In genomic region chr1:93021539-93022134, GRCh38 we compare ENCODE assay signal across 8 cellular contexts. TPM values are rescaled to one million over a fixed set of nuclear protein-coding genes. Genes with fewer than 3 reads are reported as not detected.
DNase-seq lines count a peak whose midpoint lies in the region; ATAC-seq, FAIRE-seq and TF ChIP-seq lines count a peak whose summit lies in the region.

No MANE protein-coding gene starts in this region.

- DNase-seq in Calu3 (no peak), GM19239 (ENCODE audit: insufficient read length, low spot score) (no peak), IMR-90 (peak; percentile 61), RCC 7860 (ENCODE audit: low spot score) (peak; percentile 43), endodermal cell (no peak), OCI-M2 (lab: John Stamatoyannopoulos, UW; ENCODE audit: unreplicated experiment) (no peak)

- no peak overlapping the region for H2BK20ac ChIP-seq in IMR-90 (ENCODE audit: low read depth, low read length)

- H3K27ac ChIP-seq in IMR-90 (ENCODE audit: insufficient read depth, low read length) (no peak overlapping the region), endodermal cell (ENCODE audit: low read depth, low read length) (no peak overlapping the region)

- ATAC-seq in IMR-90 (ENCODE audit: low read depth), result peak; percentile 86
- ATAC-seq in GM21447 (IDR thresholded peaks at IDR 0.05; ENCODE audit: unreplicated experiment), result no peak

- no peak overlapping the region for H3K56ac ChIP-seq in IMR-90 (ENCODE audit: extremely low read depth, insufficient read depth, low read length)

- peaks cover under 1% of the 10 kb centered on the region; the same call in 1 of the 2 replicates for H3K4me1 ChIP-seq in IMR-90 (ENCODE audit: control insufficient read depth, insufficient read depth, low read length)
- H3K4me1 ChIP-seq in endodermal cell (ENCODE audit: control insufficient read depth, insufficient read depth, low read length), result no peaks in the 10 kb centered on the region

- no peak overlapping the region for H3K4me2 ChIP-seq in IMR-90 (ENCODE audit: low read depth, low read length)

- H3K36me3 ChIP-seq in IMR-90 (ENCODE audit: control insufficient read depth, insufficient read depth, low read length) (no peaks in the 10 kb centered on the region), endodermal cell (ENCODE audit: control insufficient read depth, insufficient read depth, low read length) (no peaks in the 10 kb centered on the region)

- H3K14ac ChIP-seq in IMR-90 (replicated peaks; ENCODE audit: low read depth, low read length), result no peak overlapping the region

- dilution Hi-C loops in IMR-90 (cut with HindIII; ENCODE audit: low sequenced_read_pairs, unreplicated experiment), result no loop called here

- no peak overlapping the region for H2AK9ac ChIP-seq in IMR-90 (replicated peaks; ENCODE audit: low read depth, low read length, poor library complexity)

- H4K20me1 ChIP-seq in IMR-90 (ENCODE audit: insufficient read depth, low read length), result no peaks in the 10 kb centered on the region

- H3K9me1 ChIP-seq in IMR-90 (ENCODE audit: insufficient read depth, low read length), result peaks cover 1% of the 10 kb centered on the region

- CTCF ChIA-PET in Calu3 (lab: Charles Lee), result interaction anchor here (0.6 kb wide), 1 partner anchor 156 kb away, joined by 10 read pairs; no protein-coding TSS in a partner anchor
- CTCF ChIA-PET in IMR-90 (lab: Yijun Ruan, JAX), result interaction anchor here (0.6 to 1.0 kb wide), 2 partner anchors 13 to 41 kb away, joined by 4 to 5 read pairs; no protein-coding TSS in a partner anchor

- H3K9me3 ChIP-seq in IMR-90 (ENCODE audit: control insufficient read depth, insufficient read depth, low read length) (no peaks in the 10 kb centered on the region), endodermal cell (ENCODE audit: control insufficient read depth, low read length) (no peaks in the 10 kb centered on the region)

- H2AK5ac ChIP-seq in IMR-90 (ENCODE audit: low read depth, low read length), result no peak overlapping the region

- in situ Hi-C loops in IMR-90 (cut with MboI; ENCODE audit: low sequenced_read_pairs), result loop anchor here (25.0 kb wide), 1 partner anchor 841 kb away; no protein-coding TSS in a partner anchor

- H2BK120ac ChIP-seq in IMR-90 (ENCODE audit: low read depth, low read length), result no peak overlapping the region

- POLR2A ChIA-PET in IMR-90 (lab: Charles Lee; ENCODE audit: unreplicated experiment), result no interaction called here

- no peak overlapping the region for H3K4ac ChIP-seq in IMR-90 (ENCODE audit: low read depth, low read length)

- H3K27ac Mint-ChIP-seq in Calu3 (ENCODE audit: unreplicated experiment) (no peak overlapping the region), endodermal cell (no peak overlapping the region), nephron (no peak overlapping the region)

- no peak overlapping the region for H3K4me3 ChIP-seq in IMR-90 (ENCODE audit: insufficient read depth, low read depth, low read length)
- H3K4me3 ChIP-seq in endodermal cell (ENCODE audit: low read length), result no peak overlapping the region

- peak; percentile 67 for TF ChIP-seq RAD21 in IMR-90 (IDR thresholded peaks at IDR 0.05; ENCODE audit: low read length)

- H4K91ac ChIP-seq in IMR-90 (ENCODE audit: insufficient read depth, low read depth, low read length), result no peak overlapping the region

- no peak overlapping the region for H2BK15ac ChIP-seq in IMR-90 (ENCODE audit: low read depth, low read length)

- H2BK5ac ChIP-seq in IMR-90 (ENCODE audit: low read depth, low read length, poor library complexity, severe bottlenecking), result no peak overlapping the region

- H2AFZ ChIP-seq in IMR-90 (replicated peaks; ENCODE audit: low read length, poor library complexity), result no peak overlapping the region

- TF ChIP-seq CTCF in Calu3 (IDR thresholded peaks at IDR 0.05; ENCODE audit: unreplicated experiment) (peak; percentile 67), IMR-90 (conservative IDR thresholded peaks at IDR 0.05; ENCODE audit: low read depth, low read length) (peak; percentile 73), endodermal cell (conservative IDR thresholded peaks at IDR 0.05) (peak; percentile 90), nephron (IDR thresholded peaks at IDR 0.05; ENCODE audit: unreplicated experiment in 3 of 3) (peak; percentile 48 to 71 (median 71))

- H3K4me1 Mint-ChIP-seq in Calu3 (ENCODE audit: low read depth, unreplicated experiment), result peaks cover 5% of the 10 kb centered on the region
- H3K4me1 Mint-ChIP-seq in endodermal cell, result peaks cover 3% of the 10 kb centered on the region
- no peaks in the 10 kb centered on the region for H3K4me1 Mint-ChIP-seq in nephron

- no peak overlapping the region for H4K5ac ChIP-seq in IMR-90 (ENCODE audit: low read depth, low read length)

- peaks cover 28% of the 10 kb centered on the region for H3K27me3 ChIP-seq in IMR-90 (ENCODE audit: control insufficient read depth, insufficient read depth, low read length)
- no peaks in the 10 kb centered on the region for H3K27me3 ChIP-seq in endodermal cell (ENCODE audit: control insufficient read depth, insufficient read depth, low read length, poor library complexity, severe bottlenecking)

- no CpG with 5 or more reads among the region's 4 CpGs for WGBS in IMR-90 (ENCODE audit: extremely low coverage in 2 of 2, insufficient read length in 1 of 2), 2 experiments
- 13 to 18% methylated on average over 3 of the region's 4 CpGs for whole genome bisulfite sequencing in endodermal cell (ENCODE audit: insufficient coverage in 1 of 2, insufficient read length in 1 of 2), 2 experiments

- H3K27me3 Mint-ChIP-seq in Calu3 (ENCODE audit: unreplicated experiment) (peaks cover 32% of the 10 kb centered on the region), endodermal cell (ENCODE audit: insufficient read depth) (peaks cover 4% of the 10 kb centered on the region), nephron (ENCODE audit: low read depth) (peaks cover 19% of the 10 kb centered on the region)

- no peaks in the 10 kb centered on the region for H3K79me1 ChIP-seq in IMR-90 (ENCODE audit: low read depth in 1 of 2, low read length in 2 of 2)

- no peak overlapping the region for H3K18ac ChIP-seq in IMR-90 (ENCODE audit: low read depth, low read length)

- H4K8ac ChIP-seq in IMR-90 (ENCODE audit: low read depth in 2 of 2, low read length in 2 of 2), result no peak overlapping the region

- peak; percentile 88 for FAIRE-seq in GM19239 (lab: Jason Lieb, UNC)
- peak; percentile 87 for FAIRE-seq in RCC 7860 (lab: Jason Lieb, UNC)

- no peak for TF ChIP-seq POLR2A in IMR-90 (IDR thresholded peaks at IDR 0.05; ENCODE audit: low read depth, low read length)

- H3K9me3 Mint-ChIP-seq in Calu3 (ENCODE audit: low read depth, unreplicated experiment), result no peaks in the 10 kb centered on the region
- H3K9me3 Mint-ChIP-seq in endodermal cell, result no peaks in the 10 kb centered on the region
- no peaks in the 10 kb centered on the region for H3K9me3 Mint-ChIP-seq in nephron

- no peak overlapping the region for H3K4me3 Mint-ChIP-seq in Calu3 (ENCODE audit: low read depth, unreplicated experiment)
- H3K4me3 Mint-ChIP-seq in endodermal cell, result no peak overlapping the region
- H3K4me3 Mint-ChIP-seq in nephron, result no peak overlapping the region

- BruUV-seq in Calu3 (replicated peaks; lab: Mats Ljungman, UMichigan) (no TSS peak), IMR-90 (replicated peaks; lab: Mats Ljungman, UMichigan) (no TSS peak)

- H3K9ac ChIP-seq in IMR-90 (ENCODE audit: low read depth, low read length) (no peak overlapping the region), endodermal cell (ENCODE audit: extremely low read depth, low read length, poor library complexity, severe bottlenecking) (no peak overlapping the region)

- intact Hi-C loops in Calu3 (cut with micrococcal nuclease; ENCODE audit: unreplicated experiment) (loop anchor here (1.0 kb wide), 1 partner anchor 41 kb away; no protein-coding TSS in a partner anchor), IMR-90 (cut with micrococcal nuclease) (loop anchor here (2.0 to 10.0 kb wide), 4 partner anchors 41 to 853 kb away; partner anchors contain the start of gene DNTTIP2)

- H3K36me3 Mint-ChIP-seq in Calu3 (ENCODE audit: insufficient read depth, unreplicated experiment) (no peaks in the 10 kb centered on the region), endodermal cell (ENCODE audit: low read depth) (no peaks in the 10 kb centered on the region), nephron (ENCODE audit: low read depth) (no peaks in the 10 kb centered on the region)

- H3K23ac ChIP-seq in IMR-90 (ENCODE audit: low read depth, low read length), result no peak overlapping the region

TF ChIP-seq in IMR-90, 13 proteins besides CTCF, POLR2A, EP300 and RAD21:
- TF ChIP-seq ELK1 (IDR thresholded peaks at IDR 0.05; ENCODE audit: borderline replicate concordance, low read depth, low read length) (no peak), SMC3 (IDR thresholded peaks at IDR 0.05; ENCODE audit: low read depth, low read length) (peak; percentile 40)

RNA-seq across cellular contexts. Expression of gene MTF2, which starts 57.4 kb away (rescaled TPM):
- total RNA-seq in Calu3 (2022) (46.6 and 47.1 TPM in 2 replicates), IMR-90 (2012; rRNA removed) (33.3 and 39.8 TPM in 2 replicates), endodermal cell (100 to 1,000 TPM in 1 of 2 donors, 10 to 100 TPM in 1; 85.0 to 103 TPM)
- polyA plus RNA-seq in IMR-90 (2012; rRNA removed), result 9.5 and 10.6 TPM in 2 replicates
- 2.1 and 2.5 TPM in 2 replicates for polyA plus RNA-seq in IMR-90 (2012; cell fraction: cytosol; rRNA removed)
- polyA plus RNA-seq in IMR-90 (2012; cell fraction: nucleus; rRNA removed; ENCODE audit: low replicate concordance), result 1.8 and 10.8 TPM in 2 replicates
- polyA plus RNA-seq in endodermal cell (2013, experiment 1 of 2), result 59.7 TPM
- 59.7 TPM for polyA plus RNA-seq in endodermal cell (2013, experiment 2 of 2)

Comparison
In these comparisons a context has a peak if more than half of its experiments do, and no peak if none do; other contexts are left out.
1. DNase-seq: peak in IMR-90 (single experiment) and RCC 7860 (single experiment); none in Calu3 (single experiment), GM19239 (single experiment), endodermal cell (single experiment) and OCI-M2 (single experiment).
2. Peak in every context shown above with its lines, with median percentiles within 50 percentile points of each other: CTCF ChIP-seq.